26 cellular contexts compared by ENCODE assay signal in the genomic region with DNA sequence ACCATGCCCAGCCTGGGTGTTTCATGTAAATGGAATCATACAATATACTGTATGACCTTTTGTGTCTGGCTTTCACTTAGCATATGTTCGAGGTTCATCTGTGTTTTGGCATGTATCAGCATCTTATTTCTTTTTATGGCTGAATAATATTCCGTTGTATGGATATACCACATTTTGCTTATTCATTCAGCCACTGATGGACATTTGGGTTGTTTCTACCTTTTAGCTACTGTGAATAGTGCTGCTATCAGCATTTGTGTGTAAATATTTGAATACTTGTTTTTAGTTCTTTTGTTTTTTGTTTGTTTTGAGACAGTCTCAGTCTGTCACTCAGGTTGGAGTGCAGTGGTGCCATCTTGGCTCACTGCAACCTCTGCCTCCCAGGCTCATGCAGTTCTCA. TPM values are rescaled to one million over a fixed set of nuclear protein-coding genes. Genes with fewer than 3 reads are reported as not detected.
A peak's percentile ranks its signal among the peaks of the same experiment; 100 is the strongest.
DNase-seq lines count a peak whose midpoint lies in the region; ATAC-seq, FAIRE-seq and TF ChIP-seq lines count a peak whose summit lies in the region.
"Had no signal": no experiment of that assay in that cellular context is flagged by ENCODE, and none has a peak within 500 bp of the region (broad histone marks: within the 10 kb centered on the region; RNA-seq: fewer than 3 reads in every experiment).

No MANE protein-coding gene starts in this region.

- H4K20me1 ChIP-seq in SK-N-SH (ENCODE audit: insufficient read depth) = peaks cover 38% of the 10 kb centered on the region
- peaks cover 6% of the 10 kb centered on the region; the same call in 1 of the 2 replicates for H4K20me1 ChIP-seq in HepG2 (ENCODE audit: insufficient read depth, low read length)

- peaks cover 2 to 6% of the 10 kb centered on the region in 2 experiments; a peak in 2 of 4 replicates for H3K4me1 ChIP-seq in SK-N-SH (ENCODE audit: control insufficient read depth in 1 of 2, insufficient read depth in 2 of 2, low read depth in 1 of 2, low read length in 1 of 2)
- H3K4me1 ChIP-seq in HepG2 (ENCODE audit: insufficient read depth, low read length) = no peaks in the 10 kb centered on the region; the same call in 1 of the 2 replicates
- H3K4me1 ChIP-seq: BLaER1 had no signal

- TF ChIP-seq CTCF in SK-N-SH (IDR thresholded peaks at IDR 0.05) (no peak), RWPE1 (conservative IDR thresholded peaks at IDR 0.05; ENCODE audit: low read depth) (no peak), HepG2 (CRISPR knock-in tag; IDR thresholded peaks at IDR 0.05) (no peak)

- CTCF ChIA-PET in SK-N-SH (lab: Yijun Ruan, JAX) = interaction anchor here (1.2 to 2.0 kb wide), 2 partner anchors 35 to 51 kb away, joined by 3 to 5 read pairs; a partner anchor contains a TSS
- CTCF ChIA-PET in RWPE1 (lab: Yijun Ruan, JAX) = no interaction called here
- CTCF ChIA-PET in HepG2 (lab: Yijun Ruan, JAX; ENCODE audit: low intra/inter-chr PET ratio, low total read pairs) = no interaction called here

- no peak for TF ChIP-seq POLR2A in HepG2 (IDR thresholded peaks at IDR 0.05; ENCODE audit: insufficient read depth in 1 of 2, low read depth in 2 of 2, low read length in 2 of 2)

- TF ChIP-seq EP300 in SK-N-SH (IDR thresholded peaks at IDR 0.05; ENCODE audit: borderline replicate concordance in 1 of 2, low read depth in 1 of 2, low read length in 1 of 2) = no peak
- no peak for TF ChIP-seq EP300 in HepG2 (IDR thresholded peaks at IDR 0.05; ENCODE audit: low read depth in 2 of 2, low read length in 2 of 2)
- no peak for TF ChIP-seq EP300 in HepG2 (CRISPR knock-in tag; IDR thresholded peaks at IDR 0.05; ENCODE audit: borderline replicate concordance)

- H3K9ac ChIP-seq in SK-N-SH (no peak overlapping the region), HepG2 (ENCODE audit: insufficient read depth, low read depth, low read length) (no peak overlapping the region)
- H3K9ac ChIP-seq: BLaER1 had no signal

- H3K4me2 ChIP-seq in SK-N-SH = no peak overlapping the region
- H3K4me2 ChIP-seq in HepG2 (ENCODE audit: low read depth, low read length) = no peak overlapping the region
- H3K4me2 ChIP-seq: BLaER1 had no signal

- no peak for FAIRE-seq in HepG2 (lab: Jason Lieb, UNC)
- FAIRE-seq: GM12878, GM12892, GM18507, GM19239 had no signal

- H3K36me3 ChIP-seq in SK-N-SH (replicated peaks in 1 of 2; ENCODE audit: control insufficient read depth in 1 of 2, insufficient read depth in 2 of 2, low read length in 1 of 2) = peaks cover 3 to 35% of the 10 kb centered on the region in 2 experiments
- H3K36me3 ChIP-seq in HepG2 (replicated peaks in 1 of 2; ENCODE audit: control insufficient read depth in 1 of 2, insufficient read depth in 2 of 2, low read length in 2 of 2) = peaks cover 6 to 23% of the 10 kb centered on the region in 2 experiments

- H3K9me3 ChIP-seq in SK-N-SH (no peaks in the 10 kb centered on the region), HepG2 (ENCODE audit: low read length) (no peaks in the 10 kb centered on the region)
- H3K9me3 ChIP-seq: BE2C had no signal

- no peak overlapping the region for H2AFZ ChIP-seq in SK-N-SH (ENCODE audit: low read depth)
- H2AFZ ChIP-seq in HepG2 (ENCODE audit: low read length) = no peak overlapping the region

- in situ Hi-C loops in HepG2 (cut with HindIII; ENCODE audit: extremely low pct_ligation_motif_present, low pct_unique_long_range_greater_than_20kb) = no loop called here

- H3F3A ChIP-seq in SK-N-SH (replicated peaks; ENCODE audit: insufficient read depth) = peaks cover 16% of the 10 kb centered on the region

- H3K27ac ChIP-seq in SK-N-SH (ENCODE audit: low read depth in 2 of 2, low read length in 1 of 2) = no peak overlapping the region
- H3K27ac ChIP-seq in RWPE1 = peak overlapping the region; percentile 12; the same call in 1 of the 2 replicates
- H3K27ac ChIP-seq in HepG2 (ENCODE audit: extremely low read length, insufficient read depth, low read length) = no peak overlapping the region
- H3K27ac ChIP-seq: 22Rv1, BLaER1 had no signal

- 93% methylated on average over 2 of the region's 2 CpGs for WGBS in SK-N-SH (ENCODE audit: low lambda C conversion rate)
- 97% methylated on average over 2 of the region's 2 CpGs for WGBS in HepG2 (ENCODE audit: low lambda C conversion rate)

- DNase-seq in SK-N-SH (no peak), RWPE1 (ENCODE audit: low spot score) (no peak), HepG2 (ENCODE audit: low spot score) (no peak), OCI-M2 (lab: John Stamatoyannopoulos, UW; ENCODE audit: unreplicated experiment) (no peak)
- DNase-seq: ACHN; BE2C; C1 segment of cervical spinal cord; CD4-positive, alpha-beta memory T cell; CD4-positive, CD25-positive, alpha-beta regulatory T cell; CD8-positive, alpha-beta memory T cell; COR-L47; DMS 273 treated with DMSO at 0.1 percent for 48 hours; DMS153; DMS53; DMS79; DND-41; EL; GDM1 had no signal

- TF ChIP-seq RAD21 in SK-N-SH (IDR thresholded peaks at IDR 0.05; ENCODE audit: low read length) (no peak), HepG2 (CRISPR knock-in tag; IDR thresholded peaks at IDR 0.05) (no peak)

- H3K27me3 ChIP-seq in SK-N-SH (ENCODE audit: insufficient read depth) (no peaks in the 10 kb centered on the region), HepG2 (ENCODE audit: control insufficient read depth in 1 of 2, insufficient read depth in 2 of 2, low read length in 2 of 2) (no peaks in the 10 kb centered on the region)
- H3K27me3 ChIP-seq: BE2C, BLaER1 had no signal

- intact Hi-C loops in HepG2 (cut with micrococcal nuclease; ENCODE audit: unreplicated experiment) = no loop called here

- H3K9me2 ChIP-seq in SK-N-SH = no peaks in the 10 kb centered on the region

- POLR2A ChIA-PET in SK-N-SH (lab: Yijun Ruan, JAX) (no interaction called here), RWPE1 (lab: Yijun Ruan, JAX; ENCODE audit: low non-redundant PET) (no interaction called here), HepG2 (lab: Yijun Ruan, JAX) (no interaction called here)

- ATAC-seq in SK-N-SH treated with all-trans-retinoic acid at 6 μM for 48 hours (no peak), HepG2 (no peak), GM18909 (IDR thresholded peaks at IDR 0.05; ENCODE audit: poor library complexity, unreplicated experiment) (no peak)
- ATAC-seq: GM12878 had no signal

- BruUV-seq in HepG2 (replicated peaks; lab: Mats Ljungman, UMichigan) = no TSS peak

- no peak overlapping the region for H3K4me3 ChIP-seq in SK-N-SH (ENCODE audit: low read depth in 2 of 2, low read length in 1 of 2)
- no peak overlapping the region for H3K4me3 ChIP-seq in HepG2 (replicated peaks in 1 of 3; ENCODE audit: insufficient read depth in 1 of 3, low read depth in 2 of 3, low read length in 3 of 3)
- H3K4me3 ChIP-seq: BLaER1, GM12878 had no signal

- H3K79me2 ChIP-seq in SK-N-SH (ENCODE audit: insufficient read depth) (peaks cover 95% of the 10 kb centered on the region), HepG2 (ENCODE audit: insufficient read depth, low read length) (peaks cover 39% of the 10 kb centered on the region)

TF ChIP-seq in SK-N-SH treated with all-trans-retinoic acid at 6 μM for 48 hours, 23 proteins besides CTCF, POLR2A, EP300 and RAD21 (continues in another document):
- TF ChIP-seq RARB (CRISPR knock-in tag; IDR thresholded peaks at IDR 0.05) = no peak

TF ChIP-seq in SK-N-SH, 30 proteins besides CTCF, POLR2A, EP300 and RAD21 (continues in another document):
- no peak for TF ChIP-seq GATA2 (CRISPR knock-in tag; IDR thresholded peaks at IDR 0.05)

TF ChIP-seq in HepG2, 621 proteins besides CTCF, POLR2A, EP300 and RAD21 (continues in another document):
- TF ChIP-seq MAFF (IDR thresholded peaks at IDR 0.05; ENCODE audit: low read depth, low read length) (peak; percentile 37; the same call in 1 of the 2 replicates), NCOA1 (CRISPR knock-in tag; IDR thresholded peaks at IDR 0.05) (no peak), BORCS8-MEF2B (CRISPR knock-in tag; IDR thresholded peaks at IDR 0.05) (no peak), ZNF235 (CRISPR knock-in tag; IDR thresholded peaks at IDR 0.05; ENCODE audit: borderline replicate concordance) (no peak), ZFY (CRISPR knock-in tag; IDR thresholded peaks at IDR 0.05) (no peak)
- TF ChIP-seq, protein P1, sequence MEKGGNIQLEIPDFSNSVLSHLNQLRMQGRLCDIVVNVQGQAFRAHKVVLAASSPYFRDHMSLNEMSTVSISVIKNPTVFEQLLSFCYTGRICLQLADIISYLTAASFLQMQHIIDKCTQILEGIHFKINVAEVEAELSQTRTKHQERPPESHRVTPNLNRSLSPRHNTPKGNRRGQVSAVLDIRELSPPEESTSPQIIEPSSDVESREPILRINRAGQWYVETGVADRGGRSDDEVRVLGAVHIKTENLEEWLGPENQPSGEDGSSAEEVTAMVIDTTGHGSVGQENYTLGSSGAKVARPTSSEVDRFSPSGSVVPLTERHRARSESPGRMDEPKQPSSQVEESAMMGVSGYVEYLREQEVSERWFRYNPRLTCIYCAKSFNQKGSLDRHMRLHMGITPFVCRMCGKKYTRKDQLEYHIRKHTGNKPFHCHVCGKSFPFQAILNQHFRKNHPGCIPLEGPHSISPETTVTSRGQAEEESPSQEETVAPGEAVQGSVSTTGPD (CRISPR knock-in tag; IDR thresholded peaks at IDR 0.05) = no peak

RNA-seq across cellular contexts. Expression of a gene that starts 35.7 kb away (rescaled TPM):
- polyA plus RNA-seq in SK-N-SH (2012; rRNA removed) = 28.4 and 30.8 TPM in 2 replicates
- 12.9 and 16.9 TPM in 2 replicates for polyA plus RNA-seq in SK-N-SH (2012; cell fraction: cytosol; rRNA removed)
- 77.9 and 95.3 TPM in 2 replicates for polyA plus RNA-seq in SK-N-SH (2012; cell fraction: nucleus; rRNA removed)
- total RNA-seq in HepG2 (2016; rRNA removed; fragmentation: Illumina TruSeq; extraction: Trizol) = 21.0 and 31.4 TPM in 2 replicates
- total RNA-seq in HepG2 (2016; cell fraction: cytosol; rRNA removed; fragmentation: Illumina TruSeq; extraction: Trizol; ENCODE audit: low read depth) = 7.4 and 8.4 TPM in 2 replicates
- total RNA-seq in HepG2 (2016; cell fraction: insoluble cytoplasmic fraction; rRNA removed; fragmentation: Illumina TruSeq; extraction: Trizol) = 17.7 and 29.6 TPM in 2 replicates
- total RNA-seq in HepG2 (2016; cell fraction: membrane; rRNA removed; fragmentation: Illumina TruSeq; extraction: Trizol) = 9.0 and 10.2 TPM in 2 replicates
- total RNA-seq in HepG2 (2016; cell fraction: nucleus; rRNA removed; fragmentation: Illumina TruSeq; extraction: Trizol) = 45.9 and 47.8 TPM in 2 replicates
- 31.3 and 37.3 TPM in 2 replicates for polyA plus RNA-seq in HepG2 (2011; rRNA removed)
- polyA plus RNA-seq in HepG2 (2011; cell fraction: cytosol; rRNA removed) = 18.3 and 18.5 TPM in 2 replicates
- 81.7 and 92.6 TPM in 2 replicates for polyA plus RNA-seq in HepG2 (2011; cell fraction: nucleus; rRNA removed)
- 21.6 and 22.9 TPM in 2 replicates for polyA plus RNA-seq in HepG2 (2012)
- 1.5 and 1.9 TPM in 2 replicates for polyA plus RNA-seq in HepG2 (2016; cell fraction: cytosol; fragmentation: Illumina TruSeq; extraction: Trizol; ENCODE audit: low read depth)
- polyA plus RNA-seq in HepG2 (2016; cell fraction: insoluble cytoplasmic fraction; fragmentation: Illumina TruSeq; extraction: Trizol; ENCODE audit: low read depth) = 14.9 and 18.8 TPM in 2 replicates
- 4.6 and 4.7 TPM in 2 replicates for polyA plus RNA-seq in HepG2 (2016; cell fraction: membrane; fragmentation: Illumina TruSeq; extraction: Trizol; ENCODE audit: low read depth)
- 60.3 and 65.7 TPM in 2 replicates for polyA plus RNA-seq in HepG2 (2016; cell fraction: nucleus; fragmentation: Illumina TruSeq; extraction: Trizol; ENCODE audit: insufficient read depth, low read depth)
- polyA minus RNA-seq in HepG2 (2011; rRNA and poly(A)+ RNA removed; ENCODE audit: low replicate concordance) = 64.9 and 123 TPM in 2 replicates
- 23.3 and 29.3 TPM in 2 replicates for polyA minus RNA-seq in HepG2 (2011; cell fraction: cytosol; rRNA and poly(A)+ RNA removed)
- 81.8 and 91.5 TPM in 2 replicates for polyA minus RNA-seq in HepG2 (2011; cell fraction: nucleus; rRNA and poly(A)+ RNA removed)
